In the genomic region with DNA sequence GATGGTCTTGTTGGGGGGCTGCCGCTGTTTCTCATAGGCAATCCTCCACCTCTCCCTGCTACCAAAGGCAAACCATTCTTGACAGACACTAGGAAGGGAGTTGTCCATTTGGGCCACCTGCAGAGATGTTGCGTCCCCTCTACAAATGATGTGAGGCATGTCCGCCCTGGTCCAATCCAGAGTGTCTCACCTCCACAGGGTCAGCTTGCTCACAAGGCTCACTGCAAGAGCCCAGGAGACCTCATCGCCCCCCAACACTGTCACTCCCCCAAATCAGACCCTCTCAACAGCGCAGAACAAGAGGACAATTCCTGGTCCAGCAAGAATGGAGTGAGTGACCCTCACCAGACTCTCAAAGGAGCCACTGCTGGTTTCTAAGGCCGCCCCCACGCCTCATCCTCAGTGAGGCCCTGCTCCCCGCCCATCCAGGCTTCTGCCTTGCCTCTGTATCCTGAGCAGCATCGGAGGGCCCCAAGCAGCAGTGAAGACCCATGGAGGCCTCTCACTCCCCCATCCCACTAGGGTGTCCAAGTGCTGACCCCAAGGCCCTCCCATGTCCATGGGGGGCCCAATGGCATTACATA, we compare ENCODE assay signal across 13 cellular contexts. TPM values are rescaled to one million over a fixed set of nuclear protein-coding genes. Genes with fewer than 3 reads are reported as not detected.
DNase-seq lines count a peak whose midpoint lies in the region; ATAC-seq, FAIRE-seq and TF ChIP-seq lines count a peak whose summit lies in the region.
"Had no signal": no experiment of that assay in that cellular context is flagged by ENCODE, and none has a peak within 500 bp of the region (broad histone marks: within the 10 kb centered on the region; RNA-seq: fewer than 3 reads in every experiment).

No MANE protein-coding gene starts in this region.

- FAIRE-seq in frontal cortex (lab: Jason Lieb, UNC), result no peak

- WGBS in adrenal gland, 4 donors, result 93 to 100% (median 97%) methylated on average over 2 to 9 of the region's 9 CpGs

- intact Hi-C loops in activated T-helper 2 cell treated with anti-CD3 and anti-CD28 coated beads, Interferon-gamma antibody, Interleukin-2, Interleukin-4, amounts not matched to agents 10 μg/mL and 5 μg/mL and 100 μg/mL, durations not matched to agents 14 hours and 24 hours and 36 hours (cut with micrococcal nuclease), result loop anchor here (10.0 kb wide), 1 partner anchor 502 kb away; a partner anchor contains a TSS
- intact Hi-C loops in natural killer cell (cut with micrococcal nuclease), result no loop called here
- intact Hi-C loops in adrenal gland (cut with DNase I), result loop anchor here in 1 of 2 donors (10.0 kb wide), 1 partner anchor 108 kb away; no protein-coding TSS in a partner anchor
- intact Hi-C loops in uterus (cut with DNase I; ENCODE audit: low total_unique reads), result no loop called here

- H3K27ac ChIP-seq in BLaER1 (peak overlapping the region; percentile 54), adrenal gland (peak overlapping the region in 2 of 5 donors; percentile 26 to 30), uterus (no peak overlapping the region)
- H3K27ac ChIP-seq: foreskin keratinocyte had no signal

- ATAC-seq in natural killer cell, result no peak
- ATAC-seq: foreskin keratinocyte had no signal

- H3K27ac Mint-ChIP-seq in activated T-helper 2 cell treated with anti-CD3 and anti-CD28 coated beads, Interferon-gamma antibody, Interleukin-2, Interleukin-4, amounts not matched to agents 10 μg/mL and 5 μg/mL and 100 μg/mL, durations not matched to agents 14 hours and 24 hours and 36 hours, result peak overlapping the region; percentile 88
- H3K27ac Mint-ChIP-seq in natural killer cell, result peak overlapping the region; percentile 67 to 99

- H3K4me1 ChIP-seq in BLaER1 (peaks cover 80% of the 10 kb centered on the region), adrenal gland (replicated peaks in 1 of 2) (peaks cover 33 to 74% of the 10 kb centered on the region in 2 donors), uterus (peaks cover 9 to 13% of the 10 kb centered on the region in 2 donors)

- no peak for TF ChIP-seq POLR2A in adrenal gland (IDR thresholded peaks at IDR 0.05)
- no peak for TF ChIP-seq POLR2A in uterus (IDR thresholded peaks at IDR 0.05)

- H3K4me1 Mint-ChIP-seq in activated T-helper 2 cell treated with anti-CD3 and anti-CD28 coated beads, Interferon-gamma antibody, Interleukin-2, Interleukin-4, amounts not matched to agents 10 μg/mL and 5 μg/mL and 100 μg/mL, durations not matched to agents 14 hours and 24 hours and 36 hours (ENCODE audit: low read depth), result peaks cover 70% of the 10 kb centered on the region
- peaks cover 61 to 80% of the 10 kb centered on the region in 2 donors for H3K4me1 Mint-ChIP-seq in natural killer cell

- H3K27me3 Mint-ChIP-seq in activated T-helper 2 cell treated with anti-CD3 and anti-CD28 coated beads, Interferon-gamma antibody, Interleukin-2, Interleukin-4, amounts not matched to agents 10 μg/mL and 5 μg/mL and 100 μg/mL, durations not matched to agents 14 hours and 24 hours and 36 hours (ENCODE audit: low read depth), result no peaks in the 10 kb centered on the region
- no peaks in the 10 kb centered on the region for H3K27me3 Mint-ChIP-seq in natural killer cell (ENCODE audit: low read depth in 2 of 2)

- no peak for TF ChIP-seq CTCF in natural killer cell (IDR thresholded peaks at IDR 0.05)
- TF ChIP-seq CTCF in adrenal gland (IDR thresholded peaks at IDR 0.05), result no peak
- no peak for TF ChIP-seq CTCF in uterus (IDR thresholded peaks at IDR 0.05)

- peak; percentile 0 for DNase-seq in GM03348 (ENCODE audit: low spot score)
- DNase-seq in activated T-helper 2 cell treated with anti-CD3 and anti-CD28 coated beads, Interferon-gamma antibody, Interleukin-2, Interleukin-4, amounts not matched to agents 10 μg/mL and 5 μg/mL and 100 μg/mL, durations not matched to agents 14 hours and 24 hours and 36 hours (ENCODE audit: low spot score), result no peak
- DNase-seq in natural killer cell, result no peak
- DNase-seq in frontal cortex (ENCODE audit: low spot score in 2 of 2), result no peak
- DNase-seq in adrenal gland, result no peak
- DNase-seq in NCI-H1417 treated with DMSO at 0.1 percent for 48 hours (lab: John Stamatoyannopoulos, UW), result no peak
- no peak for DNase-seq in uterus
- DNase-seq: COR-L47, foreskin keratinocyte, NCI-H510A treated with DMSO at 0.1 percent for 48 hours, retina, substantia nigra had no signal

- H3K36me3 ChIP-seq in BLaER1 (peaks cover 100% of the 10 kb centered on the region), adrenal gland (replicated peaks in 1 of 2) (peaks cover 0 to 92% of the 10 kb centered on the region in 2 donors), uterus (no peaks in the 10 kb centered on the region)

- H3K9me3 Mint-ChIP-seq in activated T-helper 2 cell treated with anti-CD3 and anti-CD28 coated beads, Interferon-gamma antibody, Interleukin-2, Interleukin-4, amounts not matched to agents 10 μg/mL and 5 μg/mL and 100 μg/mL, durations not matched to agents 14 hours and 24 hours and 36 hours, result no peaks in the 10 kb centered on the region
- H3K9me3 Mint-ChIP-seq in natural killer cell, result no peaks in the 10 kb centered on the region

- peak overlapping the region; percentile 76 for H3K4me2 ChIP-seq in BLaER1

- peak overlapping the region; percentile 42 for H3K9ac ChIP-seq in BLaER1

- H3K27me3 ChIP-seq in BLaER1, result no peaks in the 10 kb centered on the region
- H3K27me3 ChIP-seq in adrenal gland, result no peaks in the 10 kb centered on the region
- H3K27me3 ChIP-seq in uterus, result no peaks in the 10 kb centered on the region
- H3K27me3 ChIP-seq: foreskin keratinocyte had no signal

- H3K4me3 ChIP-seq in BLaER1 (peak overlapping the region; percentile 42; the same call in 1 of the 2 replicates), adrenal gland (no peak overlapping the region), uterus (no peak overlapping the region)

- peaks cover 100% of the 10 kb centered on the region for H4K20me1 ChIP-seq in BLaER1

- H3K36me3 Mint-ChIP-seq in activated T-helper 2 cell treated with anti-CD3 and anti-CD28 coated beads, Interferon-gamma antibody, Interleukin-2, Interleukin-4, amounts not matched to agents 10 μg/mL and 5 μg/mL and 100 μg/mL, durations not matched to agents 14 hours and 24 hours and 36 hours (ENCODE audit: low read depth), result peaks cover 99% of the 10 kb centered on the region
- peaks cover 34% of the 10 kb centered on the region for H3K36me3 Mint-ChIP-seq in natural killer cell

- H3K4me3 Mint-ChIP-seq in activated T-helper 2 cell treated with anti-CD3 and anti-CD28 coated beads, Interferon-gamma antibody, Interleukin-2, Interleukin-4, amounts not matched to agents 10 μg/mL and 5 μg/mL and 100 μg/mL, durations not matched to agents 14 hours and 24 hours and 36 hours (ENCODE audit: low read depth), result peak overlapping the region; percentile 78
- peak overlapping the region; percentile 78 for H3K4me3 Mint-ChIP-seq in natural killer cell

- H3K9me3 ChIP-seq in BLaER1 (no peaks in the 10 kb centered on the region), adrenal gland (replicated peaks in 1 of 3) (no peaks in the 10 kb centered on the region), uterus (no peaks in the 10 kb centered on the region)

RNA-seq across cellular contexts. Expression of a gene that starts 6.5 kb away (rescaled TPM):
- total RNA-seq in activated T-helper 2 cell treated with anti-CD3 and anti-CD28 coated beads, Interferon-gamma antibody, Interleukin-2, Interleukin-4, amounts not matched to agents 10 μg/mL and 5 μg/mL and 100 μg/mL, durations not matched to agents 14 hours and 24 hours and 36 hours, result 700 and 708 TPM in 2 replicates
- 100 to 1,000 TPM; 636 to 800 (median 702) TPM for total RNA-seq in natural killer cell
- 372 TPM for total RNA-seq in frontal cortex
- 100 to 1,000 TPM; 133 to 295 (median 191) TPM for total RNA-seq in adrenal gland
- polyA plus RNA-seq in adrenal gland, result 100 to 1,000 TPM; 195 to 241 (median 220) TPM
- 100 to 1,000 TPM in 2 of 4 donors, 10 to 100 TPM in 2; 65.8 to 353 (median 177) TPM for total RNA-seq in uterus

RNA-seq across cellular contexts. Expression of a gene that starts 11.7 kb away (rescaled TPM):
- 180 and 183 TPM in 2 replicates for total RNA-seq in activated T-helper 2 cell treated with anti-CD3 and anti-CD28 coated beads, Interferon-gamma antibody, Interleukin-2, Interleukin-4, amounts not matched to agents 10 μg/mL and 5 μg/mL and 100 μg/mL, durations not matched to agents 14 hours and 24 hours and 36 hours
- 100 to 1,000 TPM; 114 to 145 (median 119) TPM for total RNA-seq in natural killer cell
- total RNA-seq in frontal cortex, result 15.1 TPM
- 100 to 1,000 TPM; 164 to 570 (median 444) TPM for total RNA-seq in adrenal gland
- polyA plus RNA-seq in adrenal gland, result 100 to 1,000 TPM; 308 to 701 (median 481) TPM
- 100 to 1,000 TPM in 1 of 4 donors, 10 to 100 TPM in 3; 27.7 to 188 (median 70.3) TPM for total RNA-seq in uterus

RNA-seq across cellular contexts. Expression of a gene that starts 30.5 kb away (rescaled TPM):
- total RNA-seq in activated T-helper 2 cell treated with anti-CD3 and anti-CD28 coated beads, Interferon-gamma antibody, Interleukin-2, Interleukin-4, amounts not matched to agents 10 μg/mL and 5 μg/mL and 100 μg/mL, durations not matched to agents 14 hours and 24 hours and 36 hours, result 1.6 and 2.0 TPM in 2 replicates
- total RNA-seq in natural killer cell (1 to 10 TPM; 4.2 to 4.8 (median 4.6) TPM), frontal cortex (under 0.01 TPM), adrenal gland (1 to 10 TPM in 2 of 8 donors, under 1 TPM in 1, not detected in 5; 0.30 to 3.1 (median 1.9) TPM), uterus (1 to 10 TPM in 2 of 4 donors, under 1 TPM in 1, not detected in 1; 0.51 to 4.7 (median 3.6) TPM)
- polyA plus RNA-seq in adrenal gland, result 1 to 10 TPM in 2 of 3 donors, under 1 TPM in 1; 0.64 to 4.5 (median 1.5) TPM
- total RNA-seq: foreskin keratinocyte had no signal

RNA-seq across cellular contexts. Expression of a gene that starts 34.8 kb away (rescaled TPM):
- 70.2 and 73.4 TPM in 2 replicates for total RNA-seq in activated T-helper 2 cell treated with anti-CD3 and anti-CD28 coated beads, Interferon-gamma antibody, Interleukin-2, Interleukin-4, amounts not matched to agents 10 μg/mL and 5 μg/mL and 100 μg/mL, durations not matched to agents 14 hours and 24 hours and 36 hours
- total RNA-seq in natural killer cell (10 to 100 TPM; 59.7 to 65.6 (median 59.7) TPM), frontal cortex (5.3 TPM), adrenal gland (10 to 100 TPM in 1 of 8 donors, 1 to 10 TPM in 6, under 1 TPM in 1; 0.54 to 11.4 (median 4.8) TPM), uterus (100 to 1,000 TPM in 1 of 4 donors, 1 to 10 TPM in 3; 3.3 to 308 (median 5.0) TPM)
- 10 to 100 TPM in 1 of 3 donors, 1 to 10 TPM in 2; 5.6 to 24.1 (median 7.1) TPM for polyA plus RNA-seq in adrenal gland

RNA-seq across cellular contexts. Expression of a gene that starts 54.3 kb away (rescaled TPM):
- not detected in 2 replicates for total RNA-seq in activated T-helper 2 cell treated with anti-CD3 and anti-CD28 coated beads, Interferon-gamma antibody, Interleukin-2, Interleukin-4, amounts not matched to agents 10 μg/mL and 5 μg/mL and 100 μg/mL, durations not matched to agents 14 hours and 24 hours and 36 hours
- not detected for total RNA-seq in natural killer cell
- total RNA-seq in frontal cortex, result not detected
- not detected for total RNA-seq in adrenal gland
- 1 to 10 TPM in 1 of 3 donors, not detected in 2; 1.0 TPM for polyA plus RNA-seq in adrenal gland
- 1 to 10 TPM in 2 of 4 donors, not detected in 2; 1.1 to 6.2 TPM for total RNA-seq in uterus
